Comparison of ENCODE assay signal across 14 cellular contexts in the genomic region with DNA sequence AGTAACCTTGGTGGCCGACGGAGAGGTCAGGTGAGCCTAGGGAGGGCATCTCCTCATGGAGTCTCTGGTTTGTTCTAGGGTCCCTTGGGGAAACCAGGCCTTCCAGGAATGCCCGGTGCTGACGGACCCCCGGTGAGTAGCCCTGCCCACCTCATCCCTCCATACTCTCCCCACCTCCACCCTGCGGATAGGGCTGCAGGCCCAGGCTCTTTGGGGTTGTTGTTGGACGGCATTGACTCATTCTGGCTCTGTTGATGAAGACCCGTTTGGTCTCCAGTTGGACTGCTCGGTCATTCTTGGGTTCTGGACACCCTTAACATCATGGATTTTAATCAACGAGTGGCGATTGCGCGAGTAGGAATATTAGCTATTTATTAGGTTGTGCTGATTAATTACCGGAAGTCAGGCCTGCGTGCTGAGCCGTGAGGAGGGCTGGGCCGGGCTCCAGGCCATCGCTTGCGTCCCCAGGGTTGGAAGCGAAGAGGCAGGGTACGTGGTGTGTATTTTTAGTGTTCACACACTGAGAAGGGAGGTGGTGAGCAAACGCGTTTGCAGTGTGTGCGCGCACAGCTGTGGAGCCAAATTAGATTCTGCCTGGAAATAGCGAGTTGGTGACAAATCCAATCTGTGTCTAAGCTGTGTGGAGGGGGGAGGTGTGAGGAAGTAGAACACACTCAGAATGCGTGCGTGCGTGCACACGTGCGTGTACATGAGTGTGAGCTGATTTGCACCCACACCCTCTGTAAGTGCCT.
DNase-seq lines count a peak whose midpoint lies in the region; ATAC-seq and TF ChIP-seq lines count a peak whose summit lies in the region.
"Had no signal": no experiment of that assay in that cellular context is flagged by ENCODE, and none has a peak within 500 bp of the region (broad histone marks: within the 10 kb centered on the region; RNA-seq: fewer than 3 reads in every experiment).

No MANE protein-coding gene starts in this region.

- no peak for TF ChIP-seq CTCF in heart right ventricle (IDR thresholded peaks at IDR 0.05)
- no peak for TF ChIP-seq CTCF in prostate gland (IDR thresholded peaks at IDR 0.05)

- H3K4me1 ChIP-seq in heart right ventricle (peaks cover 0 to 56% (median 16%) of the 10 kb centered on the region in 9 donors), prostate gland (replicated peaks) (no peaks in the 10 kb centered on the region)

- peaks cover 0 to 66% (median 3%) of the 10 kb centered on the region in 9 donors for H3K36me3 ChIP-seq in heart right ventricle
- no peaks in the 10 kb centered on the region for H3K36me3 ChIP-seq in prostate gland
- H3K36me3 ChIP-seq: thyroid gland had no signal

- ATAC-seq in heart right ventricle (peak in 7 of 8 donors; percentile 48 to 68 (median 55)), GM21423 (IDR thresholded peaks at IDR 0.05; ENCODE audit: unreplicated experiment) (no peak), GM18907 (IDR thresholded peaks at IDR 0.05; ENCODE audit: unreplicated experiment) (no peak)
- ATAC-seq: PC-3 had no signal

- DNase-seq in Ammon's horn (ENCODE audit: low spot score) (peak; percentile 70), heart right ventricle (peak; percentile 40 to 51), posterior cingulate gyrus (peak in 9 of 10 donors; percentile 40 to 94 (median 63)), prostate gland (ENCODE audit: low spot score) (no peak), cerebellum (ENCODE audit: low spot score) (no peak)
- DNase-seq: DMS53, kidney glomerular epithelial cell, nephron progenitor cell, PC-3, T-helper 1 cell, thyroid gland had no signal

- H3K27me3 ChIP-seq in heart right ventricle (peaks cover 0 to 22% (median 0%) of the 10 kb centered on the region in 7 donors), prostate gland (replicated peaks; ENCODE audit: insufficient read depth) (no peaks in the 10 kb centered on the region)
- H3K27me3 ChIP-seq: thyroid gland had no signal

- intact Hi-C loops in heart right ventricle (cut with DNase I) (no loop called here), posterior cingulate gyrus (cut with DNase I) (no loop called here), prostate gland (cut with DNase I) (no loop called here)

- H3K4me3 ChIP-seq in heart right ventricle (no peak overlapping the region), prostate gland (no peak overlapping the region)
- H3K4me3 ChIP-seq: thyroid gland had no signal

- H3K27ac ChIP-seq in angular gyrus (ENCODE audit: low read depth, low read length) (peak overlapping the region; percentile 22), heart right ventricle (peak overlapping the region in 5 of 10 donors; percentile 16 to 51 (median 34)), prostate gland (no peak overlapping the region)
- H3K27ac ChIP-seq: thyroid gland had no signal

- TF ChIP-seq POLR2A in prostate gland (IDR thresholded peaks at IDR 0.05): no peak

- H3K9me3 ChIP-seq in heart right ventricle (no peaks in the 10 kb centered on the region), prostate gland (no peaks in the 10 kb centered on the region)
- H3K9me3 ChIP-seq: thyroid gland had no signal

- 73 to 78% methylated on average over 31 of the region's 31 CpGs for WGBS in heart right ventricle, 2 donors
- 76% methylated on average over 31 of the region's 31 CpGs for WGBS in prostate gland

Comparison
In these comparisons a context has a peak if more than half of its experiments do, and no peak if none do; other contexts are left out.
1. DNase-seq: peak in Ammon's horn (single experiment), heart right ventricle (2 of 2) and posterior cingulate gyrus (9 of 10); none in prostate gland (single experiment) and cerebellum (single experiment).
2. ATAC-seq: peak in heart right ventricle (7 of 8); none in GM21423 (single experiment) and GM18907 (single experiment).